In genomic region chr2:137316075-137316474, GRCh38 we compare ENCODE assay signal across 28 cellular contexts.
"Had no signal": no experiment of that assay in that cellular context is flagged by ENCODE, and none has a peak within 500 bp of the region (broad histone marks: within the 10 kb centered on the region; RNA-seq: fewer than 3 reads in every experiment).

No MANE protein-coding gene starts in this region.

- H3K9me3 ChIP-seq: SJCRH30 had no signal

- H3K27ac ChIP-seq: cardiac muscle cell, SJCRH30, SK-N-MC, WERI-Rb-1 had no signal

- H3K4me1 ChIP-seq: SJCRH30 had no signal

- H3K4me3 ChIP-seq: cardiac muscle cell, SJCRH30, SK-N-MC had no signal

- H3K27me3 ChIP-seq: cardiac muscle cell, SJCRH30 had no signal

- H3K36me3 ChIP-seq: cardiac muscle cell, SJCRH30, WERI-Rb-1 had no signal

- DNase-seq: activated CD4-positive, alpha-beta memory T cell treated with anti-CD3 and anti-CD28 coated beads, Interleukin-2, amount 10 ng/mL, durations not matched to agents 7 days and 5 days; activated CD4-positive, alpha-beta T cell treated with anti-CD3 and anti-CD28 coated beads for 1 hour; activated CD4-positive, alpha-beta T cell treated with anti-CD3 and anti-CD28 coated beads for 48 hours; activated CD4-positive, CD25-positive, alpha-beta regulatory T cell; activated CD8-positive, alpha-beta memory T cell treated with anti-CD3 and anti-CD28 coated beads for 24 hours; activated CD8-positive, alpha-beta memory T cell treated with anti-CD3 and anti-CD28 coated beads, Interleukin-2, amount 10 ng/mL, durations not matched to agents 7 days and 5 days; activated CD8-positive, alpha-beta memory T cell treated with anti-CD3 and anti-CD28 coated beads, Interleukin-2, amount 50 U/mL, for 48 hours; activated effector memory CD4-positive, alpha-beta T cell treated with Interleukin-2 at 50 U/mL for 16 hours; activated naive CD4-positive, alpha-beta T cell; activated naive CD4-positive, alpha-beta T cell treated with anti-CD3 and anti-CD28 coated beads, Interleukin-2, amount 50 U/mL, for 16 hours; activated naive CD8-positive, alpha-beta T cell treated with anti-CD3 and anti-CD28 coated beads for 36 hours; activated T-cell treated with anti-CD3 and anti-CD28 coated beads, Interleukin-2, amount 50 U/mL, for 48 hours; amniotic stem cell; aorta; Kasumi-1; KG1; NCI-H1105; NCI-H1417 treated with DMSO at 0.1 percent for 48 hours; NCI-H1930; NCI-H2081 treated with DMSO at 0.1 percent for 48 hours; NCI-H345; NCI-H524 treated with DMSO at 0.1 percent for 48 hours; SHP77; SJCRH30; T1000; WERI-Rb-1 had no signal

- ATAC-seq: activated CD8-positive, alpha-beta memory T cell treated with anti-CD3 and anti-CD28 coated beads, Interleukin-2, amount 10 ng/mL, durations not matched to agents 7 days and 5 days had no signal
